Comparison of ENCODE assay signal across 29 cellular contexts in genomic region chr1:159173303-159173702, GRCh38. TPM values are rescaled to one million over a fixed set of nuclear protein-coding genes. Genes with fewer than 3 reads are reported as not detected.
DNase-seq lines count a peak whose midpoint lies in the region; ATAC-seq and TF ChIP-seq lines count a peak whose summit lies in the region.
"Had no signal": no experiment of that assay in that cellular context is flagged by ENCODE, and none has a peak within 500 bp of the region (broad histone marks: within the 10 kb centered on the region; RNA-seq: fewer than 3 reads in every experiment).

No MANE protein-coding gene starts in this region.

- no peaks in the 10 kb centered on the region for H3K79me1 ChIP-seq in H9 (ENCODE audit: insufficient read depth, low read depth, low read length, poor library complexity, severe bottlenecking)

- H2BK120ac ChIP-seq in H9 (ENCODE audit: low read depth, low read length, poor library complexity, severe bottlenecking) = no peak overlapping the region

- H2AFZ ChIP-seq in H9 (ENCODE audit: low read length) = no peak overlapping the region

- no peak overlapping the region for H3K14ac ChIP-seq in H9 (ENCODE audit: insufficient read depth, low read length)

- no peak overlapping the region for H2BK20ac ChIP-seq in H9 (ENCODE audit: low read depth, low read length, poor library complexity, severe bottlenecking)

- peak overlapping the region; percentile 72 to 97 for H3K4me3 Mint-ChIP-seq in H9
- H3K4me3 Mint-ChIP-seq in brain = peak overlapping the region; percentile 90 to 94 (median 92)
- H3K4me3 Mint-ChIP-seq: activated naive CD8-positive, alpha-beta T cell treated with anti-CD3 and anti-CD28 coated beads, Interleukin-2, amount 50 U/mL, for 24 hours; mesothelial cell of epicardium; naive thymus-derived CD8-positive, alpha-beta T cell; stimulated activated naive CD8-positive, alpha-beta T cell treated with anti-CD3 and anti-CD28 coated beads, Interleukin-15, Interleukin-2, amounts not matched to agents 100 ng/mL and 50 ng/mL, for 24 hours had no signal

- no peaks in the 10 kb centered on the region for H3K9me3 ChIP-seq in H9 (ENCODE audit: control insufficient read depth, low read depth, low read length)
- H3K9me3 ChIP-seq in iPS DF 6.9 (ENCODE audit: control insufficient read depth, insufficient read depth, low read length) = no peaks in the 10 kb centered on the region
- no peaks in the 10 kb centered on the region for H3K9me3 ChIP-seq in skeletal muscle satellite cell (replicated peaks; ENCODE audit: low read length)
- H3K9me3 ChIP-seq in left lung = no peaks in the 10 kb centered on the region
- peaks cover 0 to 5% of the 10 kb centered on the region in 2 donors for H3K9me3 ChIP-seq in ovary
- H3K9me3 ChIP-seq: body of pancreas, MG63, sigmoid colon, tibial nerve had no signal

- H2BK15ac ChIP-seq in H9 (ENCODE audit: low read depth, low read length) = no peak overlapping the region

- H4K20me1 ChIP-seq in H9 (ENCODE audit: control insufficient read depth, insufficient read depth, insufficient read length) = no peaks in the 10 kb centered on the region

- H4K5ac ChIP-seq in H9 (ENCODE audit: insufficient read length, low read depth, low read length) = no peak overlapping the region

- no peak overlapping the region for H3K27ac ChIP-seq in H9 (ENCODE audit: insufficient read length, low read depth, low read length)
- no peak overlapping the region for H3K27ac ChIP-seq in iPS DF 6.9 (ENCODE audit: low read length)
- no peak overlapping the region for H3K27ac ChIP-seq in left lung
- no peak overlapping the region for H3K27ac ChIP-seq in ovary
- H3K27ac ChIP-seq: body of pancreas had no signal

- peak overlapping the region; percentile 95 for H3K4me2 ChIP-seq in H9 (ENCODE audit: insufficient read depth, insufficient read length, low read length)
- H3K4me2 ChIP-seq in skeletal muscle satellite cell (ENCODE audit: low read length) = peak overlapping the region; percentile 54

- H3K4me3 ChIP-seq in iPS DF 6.9 (ENCODE audit: low read length) = peak overlapping the region; percentile 92; the same call in 1 of the 2 replicates
- peak overlapping the region; percentile 15 for H3K4me3 ChIP-seq in skeletal muscle satellite cell (ENCODE audit: low read length)
- no peak overlapping the region for H3K4me3 ChIP-seq in left lung
- no peak overlapping the region for H3K4me3 ChIP-seq in ovary
- H3K4me3 ChIP-seq: body of pancreas, K562, MG63 had no signal

- no peak overlapping the region for H2BK5ac ChIP-seq in H9 (ENCODE audit: insufficient read length, low read length)

- no peak overlapping the region for H4K91ac ChIP-seq in H9 (ENCODE audit: insufficient read length, low read depth, low read length)

- H3K4me1 Mint-ChIP-seq in H9 (peaks cover 12 to 21% of the 10 kb centered on the region in 2 experiments), brain (peaks cover 48% of the 10 kb centered on the region)

- H3K23me2 ChIP-seq in H9 (ENCODE audit: insufficient read length, low read depth, low read length, poor library complexity, severe bottlenecking) = peaks cover 9% of the 10 kb centered on the region

- H2AK5ac ChIP-seq in H9 (ENCODE audit: insufficient read length, low read length) = no peak overlapping the region

- H3K4me1 ChIP-seq in H9 (ENCODE audit: insufficient read depth, low read length) (no peaks in the 10 kb centered on the region), iPS DF 6.9 (ENCODE audit: control insufficient read depth, insufficient read depth, low read length) (peaks cover 3% of the 10 kb centered on the region), skeletal muscle satellite cell (ENCODE audit: control insufficient read depth, insufficient read depth, low read length) (peaks cover 5% of the 10 kb centered on the region), left lung (peaks cover 0 to 12% of the 10 kb centered on the region in 2 donors), ovary (ENCODE audit: insufficient read depth) (no peaks in the 10 kb centered on the region)

- no peaks in the 10 kb centered on the region for H3K79me2 ChIP-seq in H9 (ENCODE audit: insufficient read depth, low read length)

- H3T11ph ChIP-seq in H9 (ENCODE audit: low read length) = no peak overlapping the region

- H3K9ac ChIP-seq in H9 (ENCODE audit: extremely low read depth, insufficient read length, low read length) (no peak overlapping the region), skeletal muscle satellite cell (ENCODE audit: low read depth, low read length) (no peak overlapping the region)

- H3K36me3 ChIP-seq in iPS DF 6.9 (ENCODE audit: control insufficient read depth, insufficient read depth, low read length) (no peaks in the 10 kb centered on the region), skeletal muscle satellite cell (ENCODE audit: insufficient read depth, low read length) (no peaks in the 10 kb centered on the region), left lung (no peaks in the 10 kb centered on the region), ovary (no peaks in the 10 kb centered on the region)
- H3K36me3 ChIP-seq: MG63, sigmoid colon, tibial nerve had no signal

- intact Hi-C loops in left lung (cut with DNase I) (no loop called here), ovary (cut with DNase I) (no loop called here)

- no peak overlapping the region for H3K56ac ChIP-seq in H9 (ENCODE audit: insufficient read length, low read depth, low read length)

- no peak for TF ChIP-seq CTCF in H9 (conservative IDR thresholded peaks at IDR 0.05)
- no peak for TF ChIP-seq CTCF in brain (conservative IDR thresholded peaks at IDR 0.05)
- TF ChIP-seq CTCF in left lung (IDR thresholded peaks at IDR 0.05) = no peak
- no peak for TF ChIP-seq CTCF in ovary (IDR thresholded peaks at IDR 0.05)

- H3K27ac Mint-ChIP-seq in H9 = peak overlapping the region in 1 of 3 experiments; percentile 20; a peak in 1 of 7 replicates
- H3K27ac Mint-ChIP-seq in brain = peak overlapping the region in 3 of 5 experiments; percentile 45 to 68 (median 60)
- H3K27ac Mint-ChIP-seq: activated naive CD8-positive, alpha-beta T cell treated with anti-CD3 and anti-CD28 coated beads, Interleukin-2, amount 50 U/mL, for 24 hours; CD14-positive monocyte; mesothelial cell of epicardium; naive thymus-derived CD8-positive, alpha-beta T cell; stimulated activated naive CD8-positive, alpha-beta T cell treated with anti-CD3 and anti-CD28 coated beads, Interleukin-15, Interleukin-2, amounts not matched to agents 100 ng/mL and 50 ng/mL, for 24 hours had no signal

- H3K27me3 Mint-ChIP-seq in H9 (ENCODE audit: low read depth) = peaks cover 44% of the 10 kb centered on the region
- peaks cover 11% of the 10 kb centered on the region for H3K27me3 Mint-ChIP-seq in brain

- H3K9me3 Mint-ChIP-seq in H9 (no peaks in the 10 kb centered on the region), brain (peaks cover 0 to 3% (median 0%) of the 10 kb centered on the region in 5 experiments)
- H3K9me3 Mint-ChIP-seq: activated naive CD8-positive, alpha-beta T cell treated with anti-CD3 and anti-CD28 coated beads, Interleukin-2, amount 50 U/mL, for 24 hours; mesothelial cell of epicardium; stimulated activated naive CD8-positive, alpha-beta T cell treated with anti-CD3 and anti-CD28 coated beads, Interleukin-15, Interleukin-2, amounts not matched to agents 100 ng/mL and 50 ng/mL, for 24 hours had no signal

- no peak for TF ChIP-seq EP300 in ovary (IDR thresholded peaks at IDR 0.05)

- H2BK12ac ChIP-seq in H9 (ENCODE audit: insufficient read length, low read depth, low read length) = no peak overlapping the region

- H3K36me3 Mint-ChIP-seq in H9 (ENCODE audit: insufficient read depth in 1 of 3, low read depth in 3 of 3) = no peaks in the 10 kb centered on the region
- H3K36me3 Mint-ChIP-seq in brain = peaks cover 7% of the 10 kb centered on the region
- H3K36me3 Mint-ChIP-seq: mesothelial cell of epicardium had no signal

- no peak overlapping the region for H3K18ac ChIP-seq in H9 (ENCODE audit: insufficient read length, low read depth, low read length)

- H3K23ac ChIP-seq in H9 (ENCODE audit: insufficient read length, low read depth, low read length) = no peak overlapping the region

- DNase-seq in H9 = no peak
- no peak for DNase-seq in iPS DF 6.9 (ENCODE audit: low read depth, low spot score)
- DNase-seq in left lung = no peak
- no peak for DNase-seq in ovary
- DNase-seq in kidney glomerular epithelial cell (lab: John Stamatoyannopoulos, UW) = no peak
- no peak for DNase-seq in NCI-H2227 (lab: John Stamatoyannopoulos, UW; ENCODE audit: unreplicated experiment)
- DNase-seq: activated CD4-positive, CD25-positive, alpha-beta regulatory T cell treated with anti-CD3 and anti-CD28 coated beads, Interleukin-2, amount 50 U/mL, for 72 hours; activated gamma-delta T cell treated with Interleukin-2 at 50 U/mL for 16 hours; activated naive CD8-positive, alpha-beta T cell treated with anti-CD3 and anti-CD28 coated beads, Interleukin-2, amount 50 U/mL, for 24 hours; body of pancreas; Calu3; naive thymus-derived CD8-positive, alpha-beta T cell; NCI-H1417 treated with DMSO at 0.1 percent for 48 hours; NCI-H2107; NCI-H510A treated with DMSO at 0.1 percent for 48 hours; SHP77 treated with DMSO at 0.1 percent for 48 hours; stimulated activated CD4-positive, alpha-beta T cell treated with anti-CD3 and anti-CD28 coated beads, Interleukin-15, amount 100 ng/mL, for 24 hours; SW 1271 had no signal

- H3K4ac ChIP-seq in H9 (ENCODE audit: low read depth, low read length) = no peak overlapping the region

- ATAC-seq in left lung = no peak
- ATAC-seq: activated naive CD8-positive, alpha-beta T cell treated with anti-CD3 and anti-CD28 coated beads, Interleukin-2, amount 50 U/mL, for 24 hours; body of pancreas; K562; naive thymus-derived CD8-positive, alpha-beta T cell had no signal

- no peak overlapping the region for H4K8ac ChIP-seq in H9 (replicated peaks; ENCODE audit: insufficient read length, low read depth, low read length)

- TF ChIP-seq POLR2A in ovary (IDR thresholded peaks at IDR 0.05) = no peak

- H3K27me3 ChIP-seq in H9 (ENCODE audit: insufficient read depth, low read length) (no peaks in the 10 kb centered on the region), iPS DF 6.9 (ENCODE audit: control insufficient read depth, insufficient read depth, low read length) (no peaks in the 10 kb centered on the region), skeletal muscle satellite cell (ENCODE audit: control insufficient read depth, insufficient read depth, low read length) (peaks cover 51% of the 10 kb centered on the region), left lung (peaks cover 41 to 76% of the 10 kb centered on the region in 2 donors), ovary (no peaks in the 10 kb centered on the region)

- WGBS in H9 (ENCODE audit: extremely low coverage, insufficient read length, low lambda C conversion rate) = no CpG with 5 or more reads among the region's 6 CpGs
- no CpG with 5 or more reads among the region's 6 CpGs for WGBS in iPS DF 6.9 (ENCODE audit: insufficient coverage, insufficient read length)
- WGBS in ovary, 3 donors = 10 to 21% (median 15%) methylated on average over 6 of the region's 6 CpGs

RNA-seq across cellular contexts. Expression of gene CADM3, which starts 1.9 kb away (rescaled TPM):
- total RNA-seq in H9 (2021) (5.6 and 5.7 TPM in 2 replicates), left lung (1 to 10 TPM; 3.4 to 6.2 TPM), ovary (1 to 10 TPM in 3 of 7 donors, under 1 TPM in 2, not detected in 2; 0.17 to 2.7 (median 1.5) TPM)
- polyA plus RNA-seq in brain (ENCODE audit: insufficient read depth, low read depth, low replicate concordance) (86.2 TPM), ovary (10 to 100 TPM in 1 of 2 donors, under 1 TPM in 1; 0.75 to 13.8 TPM)
- total RNA-seq in skeletal muscle satellite cell (2012; rRNA removed) = 0.25 and 1.1 TPM in 2 replicates
- total RNA-seq: Calu3; fibroblast of lung; K562; naive thymus-derived CD8-positive, alpha-beta T cell had no signal
- polyA plus RNA-seq: CD14-positive monocyte; fibroblast of lung; naive thymus-derived CD8-positive, alpha-beta T cell had no signal

RNA-seq across cellular contexts. Expression of gene ACKR1, which starts 31.4 kb away (rescaled TPM):
- total RNA-seq in H9 (2021) (0.26 and 0.39 TPM in 2 replicates), left lung (10 to 100 TPM; 16.8 to 65.3 TPM), ovary (10 to 100 TPM in 6 of 7 donors, 1 to 10 TPM in 1; 5.6 to 43.0 (median 20.7) TPM)
- polyA plus RNA-seq in brain (ENCODE audit: insufficient read depth, low read depth, low replicate concordance) (10.7 TPM), ovary (10 to 100 TPM; 36.2 to 41.9 TPM)
- total RNA-seq in skeletal muscle satellite cell (2012; rRNA removed) = not detected in 2 replicates
- total RNA-seq: Calu3; Daoy; fibroblast of lung; naive thymus-derived CD8-positive, alpha-beta T cell had no signal
- polyA plus RNA-seq: fibroblast of lung; naive thymus-derived CD8-positive, alpha-beta T cell had no signal

Comparison
In these comparisons a context has a peak if more than half of its experiments do, and no peak if none do; other contexts are left out.
1. H3K4me3 ChIP-seq: peak in iPS DF 6.9 (single experiment) and skeletal muscle satellite cell (single experiment); none in left lung (0 of 2) and ovary (single experiment).